13 cellular contexts compared by ENCODE assay signal in genomic region chr3:131903988-131904415, GRCh38.
DNase-seq lines count a peak whose midpoint lies in the region; ATAC-seq and FAIRE-seq lines count a peak whose summit lies in the region.
"Had no signal": no experiment of that assay in that cellular context is flagged by ENCODE, and none has a peak within 500 bp of the region (broad histone marks: within the 10 kb centered on the region; RNA-seq: fewer than 3 reads in every experiment).

No MANE protein-coding gene starts in this region.

- ATAC-seq in GM21529 (IDR thresholded peaks at IDR 0.05; ENCODE audit: unreplicated experiment): no peak
- ATAC-seq in HG02642 (IDR thresholded peaks at IDR 0.05; ENCODE audit: poor library complexity, unreplicated experiment): no peak
- ATAC-seq: left ventricle myocardium superior, psoas muscle had no signal

- FAIRE-seq in urothelium cell line (lab: Jason Lieb, UNC): peak; percentile 93
- FAIRE-seq: endothelial cell of umbilical vein had no signal

- DNase-seq in DMS53 (lab: John Stamatoyannopoulos, UW): peak; percentile 48
- no peak for DNase-seq in DMS53 treated with DMSO at 0.1 percent for 48 hours (lab: John Stamatoyannopoulos, UW; ENCODE audit: unreplicated experiment)
- DNase-seq in T1000 (lab: John Stamatoyannopoulos, UW): peak; percentile 14
- peak; percentile 80 for DNase-seq in glomerular visceral epithelial cell (ENCODE audit: extremely low spot score)
- peak; percentile 81 for DNase-seq in urothelium cell line (ENCODE audit: low spot score)
- DNase-seq in MV-4-11 (lab: John Stamatoyannopoulos, UW): no peak
- DNase-seq: KG1, left ventricle myocardium superior, NCI-H2227 treated with DMSO at 0.1 percent for 48 hours had no signal

Comparison
In these comparisons a context has a peak if more than half of its experiments do, and no peak if none do; other contexts are left out.
1. DNase-seq: peak in DMS53 (single experiment), T1000 (single experiment), glomerular visceral epithelial cell (single experiment) and urothelium cell line (single experiment); none in DMS53 treated with DMSO at 0.1 percent for 48 hours (single experiment) and MV-4-11 (single experiment).